Comparison of ENCODE assay signal across 20 cellular contexts in genomic region chr2:64348386-64349142, GRCh38.
DNase-seq lines count a peak whose midpoint lies in the region; ATAC-seq, FAIRE-seq and TF ChIP-seq lines count a peak whose summit lies in the region.
"Had no signal": no experiment of that assay in that cellular context is flagged by ENCODE, and none has a peak within 500 bp of the region (broad histone marks: within the 10 kb centered on the region; RNA-seq: fewer than 3 reads in every experiment).

No MANE protein-coding gene starts in this region.

- peaks cover 3% of the 10 kb centered on the region for H3K9me1 ChIP-seq in keratinocyte (ENCODE audit: control insufficient read depth, extremely low read depth, insufficient read depth, low read length)

- H3K9ac ChIP-seq in keratinocyte (ENCODE audit: control insufficient read depth, extremely low read depth, insufficient read depth, low read length), result no peak overlapping the region

- H2AFZ ChIP-seq in keratinocyte (ENCODE audit: control insufficient read depth, low read length), result no peak overlapping the region
- H2AFZ ChIP-seq: PC-9 had no signal

- peak; percentile 67 for FAIRE-seq in keratinocyte (lab: Jason Lieb, UNC)

- H3K9me3 ChIP-seq in keratinocyte (ENCODE audit: control insufficient read depth, low read depth, low read length), result no peaks in the 10 kb centered on the region
- H3K9me3 ChIP-seq: gastrocnemius medialis, stomach had no signal

- TF ChIP-seq CTCF in chondrocyte (IDR thresholded peaks at IDR 0.05) (no peak), keratinocyte (optimal IDR thresholded peaks at IDR 0.05 in 1 of 3, IDR thresholded peaks at IDR 0.05 in 1 of 3, conservative IDR thresholded peaks at IDR 0.05 in 1 of 3; ENCODE audit: extremely low read depth in 1 of 3, insufficient read depth in 2 of 3, low read length in 3 of 3) (no peak)

- no peak overlapping the region for H3K4me3 Mint-ChIP-seq in chondrocyte (ENCODE audit: unreplicated experiment)
- H3K4me3 Mint-ChIP-seq in activated T-helper 2 cell treated with anti-CD3 and anti-CD28 coated beads, Interferon-gamma antibody, Interleukin-2, Interleukin-4, amounts not matched to agents 10 μg/mL and 5 μg/mL and 100 μg/mL, durations not matched to agents 14 hours and 24 hours and 36 hours (ENCODE audit: low read depth), result no peak overlapping the region
- H3K4me3 Mint-ChIP-seq: CD4-positive, alpha-beta T cell; endodermal cell had no signal

- ATAC-seq in HG03469 (IDR thresholded peaks at IDR 0.05; ENCODE audit: unreplicated experiment), result no peak
- ATAC-seq: gastrocnemius medialis, sciatic nerve had no signal

- no peak overlapping the region for H3K4me2 ChIP-seq in keratinocyte (ENCODE audit: control insufficient read depth, extremely low read depth, insufficient read depth, low read depth, low read length)
- H3K4me2 ChIP-seq: PC-9 had no signal

- dilution Hi-C loops in keratinocyte (cut with MboI; ENCODE audit: extremely low pct_ligation_motif_present, low sequenced_read_pairs), result no loop called here

- peaks cover 2% of the 10 kb centered on the region for H3K36me3 Mint-ChIP-seq in chondrocyte (ENCODE audit: low read depth)
- no peaks in the 10 kb centered on the region for H3K36me3 Mint-ChIP-seq in activated T-helper 2 cell treated with anti-CD3 and anti-CD28 coated beads, Interferon-gamma antibody, Interleukin-2, Interleukin-4, amounts not matched to agents 10 μg/mL and 5 μg/mL and 100 μg/mL, durations not matched to agents 14 hours and 24 hours and 36 hours (ENCODE audit: low read depth)

- H3K27ac ChIP-seq in keratinocyte (ENCODE audit: control insufficient read depth, insufficient read depth, low read length), result no peak overlapping the region
- H3K27ac ChIP-seq: gastrocnemius medialis, left ventricle myocardium inferior, PC-9, stomach had no signal

- H4K20me1 ChIP-seq in keratinocyte (ENCODE audit: control insufficient read depth, extremely low read depth, insufficient read depth, low read length), result no peaks in the 10 kb centered on the region

- H3K9me3 Mint-ChIP-seq in chondrocyte (ENCODE audit: low read depth), result peaks cover 11% of the 10 kb centered on the region
- H3K9me3 Mint-ChIP-seq in activated T-helper 2 cell treated with anti-CD3 and anti-CD28 coated beads, Interferon-gamma antibody, Interleukin-2, Interleukin-4, amounts not matched to agents 10 μg/mL and 5 μg/mL and 100 μg/mL, durations not matched to agents 14 hours and 24 hours and 36 hours, result no peaks in the 10 kb centered on the region
- H3K9me3 Mint-ChIP-seq: CD4-positive, alpha-beta T cell; endodermal cell had no signal

- peak overlapping the region; percentile 24 for H3K27ac Mint-ChIP-seq in chondrocyte (ENCODE audit: unreplicated experiment)
- no peak overlapping the region for H3K27ac Mint-ChIP-seq in activated T-helper 2 cell treated with anti-CD3 and anti-CD28 coated beads, Interferon-gamma antibody, Interleukin-2, Interleukin-4, amounts not matched to agents 10 μg/mL and 5 μg/mL and 100 μg/mL, durations not matched to agents 14 hours and 24 hours and 36 hours
- H3K27ac Mint-ChIP-seq: CD4-positive, alpha-beta T cell; endodermal cell had no signal

- peaks cover 12% of the 10 kb centered on the region for H3K4me1 ChIP-seq in keratinocyte (ENCODE audit: control insufficient read depth, extremely low read depth, insufficient read depth, low read length)
- H3K4me1 ChIP-seq: gastrocnemius medialis, left ventricle myocardium inferior, stomach had no signal

- no peak overlapping the region for H3K4me3 ChIP-seq in keratinocyte (ENCODE audit: control insufficient read depth in 2 of 3, extremely low read depth in 1 of 3, insufficient read depth in 2 of 3, low read depth in 1 of 3, low read length in 3 of 3)
- H3K4me3 ChIP-seq: gastrocnemius medialis, left ventricle myocardium inferior, PC-9, stomach had no signal

- H3K36me3 ChIP-seq in keratinocyte (ENCODE audit: control insufficient read depth in 2 of 2, extremely low read depth in 1 of 2, insufficient read depth in 2 of 2, low read length in 2 of 2), result no peaks in the 10 kb centered on the region
- H3K36me3 ChIP-seq: gastrocnemius medialis, left ventricle myocardium inferior, stomach had no signal

- DNase-seq in COLO829 (ENCODE audit: low spot score) (peak; percentile 21), M059J (ENCODE audit: low read depth) (peak; percentile 26), chondrocyte (ENCODE audit: low spot score) (no peak), keratinocyte (ENCODE audit: low read depth, low spot score) (no peak), OCI-M2 (lab: John Stamatoyannopoulos, UW; ENCODE audit: unreplicated experiment) (no peak)
- DNase-seq in activated T-helper 2 cell treated with anti-CD3 and anti-CD28 coated beads, Interferon-gamma antibody, Interleukin-2, Interleukin-4, amounts not matched to agents 10 μg/mL and 5 μg/mL and 100 μg/mL, durations not matched to agents 14 hours and 24 hours and 36 hours (ENCODE audit: low spot score), result no peak
- no peak for DNase-seq in activated CD8-positive, alpha-beta memory T cell treated with anti-CD3 and anti-CD28 coated beads, Interleukin-2, amount 50 U/mL, for 48 hours
- DNase-seq: activated CD4-positive, alpha-beta T cell treated with anti-CD3 and anti-CD28 coated beads for 1 hour; CD4-positive, alpha-beta T cell; DND-41; endodermal cell; gastrocnemius medialis; left ventricle myocardium inferior; NCI-H1105; NCI-H2107; NCI-H526; PC-9; stomach had no signal

- intact Hi-C loops in activated T-helper 2 cell treated with anti-CD3 and anti-CD28 coated beads, Interferon-gamma antibody, Interleukin-2, Interleukin-4, amounts not matched to agents 10 μg/mL and 5 μg/mL and 100 μg/mL, durations not matched to agents 14 hours and 24 hours and 36 hours (cut with micrococcal nuclease), result no loop called here

- H3K27me3 ChIP-seq in keratinocyte (ENCODE audit: control insufficient read depth, extremely low read depth, insufficient read depth, low read length), result no peaks in the 10 kb centered on the region
- H3K27me3 ChIP-seq: gastrocnemius medialis, stomach had no signal

- no peaks in the 10 kb centered on the region for H3K79me2 ChIP-seq in keratinocyte (ENCODE audit: control insufficient read depth, insufficient read depth, low read length)

- no peaks in the 10 kb centered on the region for H3K27me3 Mint-ChIP-seq in chondrocyte (ENCODE audit: low read depth)
- H3K27me3 Mint-ChIP-seq in activated T-helper 2 cell treated with anti-CD3 and anti-CD28 coated beads, Interferon-gamma antibody, Interleukin-2, Interleukin-4, amounts not matched to agents 10 μg/mL and 5 μg/mL and 100 μg/mL, durations not matched to agents 14 hours and 24 hours and 36 hours (ENCODE audit: low read depth), result peaks cover 17% of the 10 kb centered on the region
- H3K27me3 Mint-ChIP-seq: CD4-positive, alpha-beta T cell had no signal

- peaks cover 14% of the 10 kb centered on the region for H3K4me1 Mint-ChIP-seq in chondrocyte (ENCODE audit: low read depth)
- H3K4me1 Mint-ChIP-seq in activated T-helper 2 cell treated with anti-CD3 and anti-CD28 coated beads, Interferon-gamma antibody, Interleukin-2, Interleukin-4, amounts not matched to agents 10 μg/mL and 5 μg/mL and 100 μg/mL, durations not matched to agents 14 hours and 24 hours and 36 hours (ENCODE audit: low read depth), result no peaks in the 10 kb centered on the region
- H3K4me1 Mint-ChIP-seq: endodermal cell had no signal

Comparison
In these comparisons a context has a peak if more than half of its experiments do, and no peak if none do; other contexts are left out.
1. DNase-seq: peak in COLO829 (single experiment) and M059J (single experiment); none in chondrocyte (single experiment), keratinocyte (single experiment), activated T-helper 2 cell treated with anti-CD3 and anti-CD28 coated beads, Interferon-gamma antibody, Interleukin-2, Interleukin-4, amounts not matched to agents 10 μg/mL and 5 μg/mL and 100 μg/mL, durations not matched to agents 14 hours and 24 hours and 36 hours (single experiment), OCI-M2 (single experiment) and activated CD8-positive, alpha-beta memory T cell treated with anti-CD3 and anti-CD28 coated beads, Interleukin-2, amount 50 U/mL, for 48 hours (single experiment).